23 cellular contexts compared by ENCODE assay signal in genomic region chr22:17985606-17986005, GRCh38. TPM values are rescaled to one million over a fixed set of nuclear protein-coding genes. Genes with fewer than 3 reads are reported as not detected.
DNase-seq lines count a peak whose midpoint lies in the region; ATAC-seq, FAIRE-seq and TF ChIP-seq lines count a peak whose summit lies in the region.
"Had no signal": no experiment of that assay in that cellular context is flagged by ENCODE, and none has a peak within 500 bp of the region (broad histone marks: within the 10 kb centered on the region; RNA-seq: fewer than 3 reads in every experiment).

No MANE protein-coding gene starts in this region.

- BruUV-seq in endothelial cell of umbilical vein (replicated peaks; lab: Mats Ljungman, UMichigan) = no TSS peak

- no peak overlapping the region for H2AFZ ChIP-seq in endothelial cell of umbilical vein (ENCODE audit: low read depth, low read length)

- peaks cover 66% of the 10 kb centered on the region for H3K79me2 ChIP-seq in endothelial cell of umbilical vein (ENCODE audit: control insufficient read depth, insufficient read depth, low read length)

- H3K9me3 Mint-ChIP-seq in activated CD8-positive, alpha-beta T cell treated with anti-CD3 and anti-CD28 coated beads for 36 hours = no peaks in the 10 kb centered on the region
- no peaks in the 10 kb centered on the region for H3K9me3 Mint-ChIP-seq in activated CD8-positive, alpha-beta T cell treated with anti-CD3 and anti-CD28 coated beads, Interleukin-2, amount 10 ng/mL, durations not matched to agents 7 days and 5 days (ENCODE audit: insufficient read depth)
- no peaks in the 10 kb centered on the region for H3K9me3 Mint-ChIP-seq in stimulated activated effector memory CD8-positive, alpha-beta T cell treated with anti-CD3 and anti-CD28 coated beads, Interleukin-12 subunit alpha, Interleukin-12 subunit beta, amount 100 ng/mL, for 72 hours

- dilution Hi-C loops in endothelial cell of umbilical vein (cut with MboI; ENCODE audit: extremely low pct_ligation_motif_present, low sequenced_read_pairs) = no loop called here

- POLR2A ChIA-PET in activated CD8-positive, alpha-beta T cell treated with anti-CD3 and anti-CD28 coated beads for 36 hours (lab: Charles Lee) = no interaction called here
- POLR2A ChIA-PET in activated CD8-positive, alpha-beta T cell treated with anti-CD3 and anti-CD28 coated beads, Interleukin-2, amount 10 ng/mL, durations not matched to agents 7 days and 5 days (lab: Charles Lee) = no interaction called here
- POLR2A ChIA-PET in endothelial cell of umbilical vein (lab: Charles Lee) = no interaction called here

- H3K27ac ChIP-seq in endothelial cell of umbilical vein (ENCODE audit: insufficient read depth, low read depth, low read length) = no peak overlapping the region
- H3K27ac ChIP-seq: coronary artery, vagina had no signal

- no peak overlapping the region for H3K4me3 Mint-ChIP-seq in activated CD8-positive, alpha-beta T cell treated with anti-CD3 and anti-CD28 coated beads for 36 hours
- no peak overlapping the region for H3K4me3 Mint-ChIP-seq in activated CD8-positive, alpha-beta T cell treated with anti-CD3 and anti-CD28 coated beads, Interleukin-2, amount 10 ng/mL, durations not matched to agents 7 days and 5 days
- no peak overlapping the region for H3K4me3 Mint-ChIP-seq in stimulated activated effector memory CD8-positive, alpha-beta T cell treated with anti-CD3 and anti-CD28 coated beads, Interleukin-12 subunit alpha, Interleukin-12 subunit beta, amount 100 ng/mL, for 72 hours
- H3K4me3 Mint-ChIP-seq: activated naive CD8-positive, alpha-beta T cell had no signal

- H3K4me1 ChIP-seq in endothelial cell of umbilical vein (ENCODE audit: control insufficient read depth, extremely low read depth, insufficient read depth, low read length) = peaks cover 14% of the 10 kb centered on the region

- TF ChIP-seq CTCF in activated CD8-positive, alpha-beta T cell treated with anti-CD3 and anti-CD28 coated beads for 36 hours (IDR thresholded peaks at IDR 0.05) = no peak
- TF ChIP-seq CTCF in endothelial cell of umbilical vein (IDR thresholded peaks at IDR 0.05; ENCODE audit: extremely low read depth in 1 of 2, insufficient read depth in 1 of 2, low read depth in 1 of 2, low read length in 2 of 2) = no peak

- DNase-seq in activated CD8-positive, alpha-beta T cell treated with anti-CD3 and anti-CD28 coated beads for 36 hours = no peak
- DNase-seq in activated CD8-positive, alpha-beta T cell treated with anti-CD3 and anti-CD28 coated beads, Interleukin-2, amount 10 ng/mL, durations not matched to agents 7 days and 5 days = no peak
- peak; percentile 46 to 66 for DNase-seq in NCI-H526 (lab: John Stamatoyannopoulos, UW)
- DNase-seq in endothelial cell of umbilical vein (ENCODE audit: low read depth, low spot score) = no peak
- DNase-seq in stimulated activated effector memory CD8-positive, alpha-beta T cell treated with anti-CD3 and anti-CD28 coated beads, Interleukin-12 subunit alpha, Interleukin-12 subunit beta, amount 100 ng/mL, for 72 hours (ENCODE audit: low spot score in 2 of 2) = no peak
- no peak for DNase-seq in pons (ENCODE audit: low spot score)
- no peak for DNase-seq in DMS53 treated with DMSO at 0.1 percent for 48 hours (lab: John Stamatoyannopoulos, UW; ENCODE audit: unreplicated experiment)
- DNase-seq: activated CD4-positive, alpha-beta T cell treated with anti-CD3 and anti-CD28 coated beads for 48 hours; brain microvascular endothelial cell; DMS153; GF-D8; kidney glomerular epithelial cell; MG63; NCI-H146; NCI-H2227 treated with DMSO at 0.1 percent for 48 hours; NCI-H774; SHP77 treated with DMSO at 0.1 percent for 48 hours had no signal

- peaks cover 7% of the 10 kb centered on the region for H4K20me1 ChIP-seq in endothelial cell of umbilical vein (replicated peaks; ENCODE audit: control insufficient read depth, extremely low read depth, insufficient read depth, low read length)

- H3K9ac ChIP-seq in endothelial cell of umbilical vein (replicated peaks; ENCODE audit: extremely low read depth, insufficient read depth, low read length) = no peak overlapping the region

- no peaks in the 10 kb centered on the region for H3K27me3 Mint-ChIP-seq in activated CD8-positive, alpha-beta T cell treated with anti-CD3 and anti-CD28 coated beads for 36 hours
- H3K27me3 Mint-ChIP-seq in activated CD8-positive, alpha-beta T cell treated with anti-CD3 and anti-CD28 coated beads, Interleukin-2, amount 10 ng/mL, durations not matched to agents 7 days and 5 days (ENCODE audit: low read depth) = no peaks in the 10 kb centered on the region
- H3K27me3 Mint-ChIP-seq: activated naive CD8-positive, alpha-beta T cell had no signal

- no peaks in the 10 kb centered on the region for H3K27me3 ChIP-seq in endothelial cell of umbilical vein (ENCODE audit: control insufficient read depth in 2 of 2, insufficient read depth in 2 of 2, low read length in 2 of 2)
- H3K27me3 ChIP-seq: brain microvascular endothelial cell, MG63, vagina had no signal

- H3K9me3 ChIP-seq in endothelial cell of umbilical vein (replicated peaks; ENCODE audit: control insufficient read depth, insufficient read depth, low read length) = no peaks in the 10 kb centered on the region
- H3K9me3 ChIP-seq: MG63, vagina had no signal

- no peaks in the 10 kb centered on the region for H3K9me1 ChIP-seq in endothelial cell of umbilical vein (replicated peaks; ENCODE audit: control insufficient read depth, extremely low read depth, insufficient read depth, low read length)

- FAIRE-seq in endothelial cell of umbilical vein (lab: Jason Lieb, UNC) = peak; percentile 33
- FAIRE-seq: H54 had no signal

- intact Hi-C loops in activated CD8-positive, alpha-beta T cell treated with anti-CD3 and anti-CD28 coated beads for 36 hours (cut with micrococcal nuclease) = no loop called here
- intact Hi-C loops in endothelial cell of umbilical vein (cut with micrococcal nuclease) = no loop called here

- CTCF ChIA-PET in activated CD8-positive, alpha-beta T cell treated with anti-CD3 and anti-CD28 coated beads for 36 hours (lab: Charles Lee) = no interaction called here
- CTCF ChIA-PET in activated CD8-positive, alpha-beta T cell treated with anti-CD3 and anti-CD28 coated beads, Interleukin-2, amount 10 ng/mL, durations not matched to agents 7 days and 5 days (lab: Charles Lee) = no interaction called here
- CTCF ChIA-PET in endothelial cell of umbilical vein (lab: Charles Lee) = no interaction called here

- no peak overlapping the region for H3K4me2 ChIP-seq in endothelial cell of umbilical vein (ENCODE audit: insufficient read depth, low read length)

- H3K4me1 Mint-ChIP-seq in activated CD8-positive, alpha-beta T cell treated with anti-CD3 and anti-CD28 coated beads for 36 hours (ENCODE audit: low read depth) = peaks cover 26% of the 10 kb centered on the region
- peaks cover 35% of the 10 kb centered on the region for H3K4me1 Mint-ChIP-seq in activated CD8-positive, alpha-beta T cell treated with anti-CD3 and anti-CD28 coated beads, Interleukin-2, amount 10 ng/mL, durations not matched to agents 7 days and 5 days (ENCODE audit: low read depth)
- peaks cover 63% of the 10 kb centered on the region for H3K4me1 Mint-ChIP-seq in stimulated activated effector memory CD8-positive, alpha-beta T cell treated with anti-CD3 and anti-CD28 coated beads, Interleukin-12 subunit alpha, Interleukin-12 subunit beta, amount 100 ng/mL, for 72 hours

- H3K36me3 ChIP-seq in endothelial cell of umbilical vein (ENCODE audit: control insufficient read depth in 2 of 2, extremely low read depth in 1 of 2, insufficient read depth in 2 of 2, low read length in 2 of 2) = no peaks in the 10 kb centered on the region
- H3K36me3 ChIP-seq: brain microvascular endothelial cell, vagina had no signal

- no peak for ATAC-seq in activated CD8-positive, alpha-beta T cell treated with anti-CD3 and anti-CD28 coated beads for 36 hours
- ATAC-seq in activated CD8-positive, alpha-beta T cell treated with anti-CD3 and anti-CD28 coated beads, Interleukin-2, amount 10 ng/mL, durations not matched to agents 7 days and 5 days = no peak
- ATAC-seq in stimulated activated effector memory CD8-positive, alpha-beta T cell treated with anti-CD3 and anti-CD28 coated beads, Interleukin-12 subunit alpha, Interleukin-12 subunit beta, amount 100 ng/mL, for 72 hours = no peak
- no peak for ATAC-seq in GM18505 (IDR thresholded peaks at IDR 0.05; ENCODE audit: unreplicated experiment)

- H3K27ac Mint-ChIP-seq in activated CD8-positive, alpha-beta T cell treated with anti-CD3 and anti-CD28 coated beads for 36 hours = peak overlapping the region; percentile 18
- H3K27ac Mint-ChIP-seq in activated CD8-positive, alpha-beta T cell treated with anti-CD3 and anti-CD28 coated beads, Interleukin-2, amount 10 ng/mL, durations not matched to agents 7 days and 5 days = no peak overlapping the region
- H3K27ac Mint-ChIP-seq in stimulated activated effector memory CD8-positive, alpha-beta T cell treated with anti-CD3 and anti-CD28 coated beads, Interleukin-12 subunit alpha, Interleukin-12 subunit beta, amount 100 ng/mL, for 72 hours = peak overlapping the region; percentile 86
- H3K27ac Mint-ChIP-seq: activated naive CD8-positive, alpha-beta T cell had no signal

- no peak for TF ChIP-seq POLR2A in endothelial cell of umbilical vein (IDR thresholded peaks at IDR 0.05; ENCODE audit: low read depth, low read length)
- no peak for TF ChIP-seq POLR2A in GM18505 (IDR thresholded peaks at IDR 0.05; ENCODE audit: borderline replicate concordance, extremely low read depth, insufficient read depth, insufficient read length)

- no peak overlapping the region for H3K4me3 ChIP-seq in endothelial cell of umbilical vein (replicated peaks in 1 of 3; ENCODE audit: insufficient read depth in 1 of 3, low read depth in 1 of 3, low read length in 3 of 3)
- H3K4me3 ChIP-seq: coronary artery, lung, MG63, vagina had no signal

- H3K36me3 Mint-ChIP-seq in activated CD8-positive, alpha-beta T cell treated with anti-CD3 and anti-CD28 coated beads for 36 hours (ENCODE audit: low read depth) = no peaks in the 10 kb centered on the region
- no peaks in the 10 kb centered on the region for H3K36me3 Mint-ChIP-seq in activated CD8-positive, alpha-beta T cell treated with anti-CD3 and anti-CD28 coated beads, Interleukin-2, amount 10 ng/mL, durations not matched to agents 7 days and 5 days (ENCODE audit: low read depth)
- no peaks in the 10 kb centered on the region for H3K36me3 Mint-ChIP-seq in stimulated activated effector memory CD8-positive, alpha-beta T cell treated with anti-CD3 and anti-CD28 coated beads, Interleukin-12 subunit alpha, Interleukin-12 subunit beta, amount 100 ng/mL, for 72 hours
- H3K36me3 Mint-ChIP-seq: activated naive CD8-positive, alpha-beta T cell had no signal

RNA-seq across cellular contexts. Expression of gene MICAL3, which starts 38.8 kb away (rescaled TPM):
- 10 to 100 TPM; 31.6 to 32.4 TPM for total RNA-seq in activated CD8-positive, alpha-beta T cell treated with anti-CD3 and anti-CD28 coated beads for 36 hours
- 10 to 100 TPM; 26.4 to 29.7 TPM for total RNA-seq in activated CD8-positive, alpha-beta T cell treated with anti-CD3 and anti-CD28 coated beads, Interleukin-2, amount 10 ng/mL, durations not matched to agents 7 days and 5 days
- total RNA-seq in endothelial cell of umbilical vein = 63.4 and 63.7 TPM in 2 replicates
- polyA plus RNA-seq in endothelial cell of umbilical vein = 11.7 and 14.5 TPM in 2 replicates
- polyA plus RNA-seq in endothelial cell of umbilical vein (2011; cell fraction: cytosol; rRNA removed) = 12.0 and 13.6 TPM in 2 replicates
- 129 and 133 TPM in 2 replicates for polyA plus RNA-seq in endothelial cell of umbilical vein (2011; cell fraction: nucleus; rRNA removed)
- polyA plus RNA-seq in endothelial cell of umbilical vein (2012) = 29.6 and 31.0 TPM in 2 replicates
- 35.7 and 65.4 TPM in 2 replicates for polyA minus RNA-seq in endothelial cell of umbilical vein
- polyA minus RNA-seq in endothelial cell of umbilical vein (2011; cell fraction: cytosol; rRNA and poly(A)+ RNA removed) = 10.4 TPM
- polyA minus RNA-seq in endothelial cell of umbilical vein (2011; cell fraction: nucleus; rRNA and poly(A)+ RNA removed) = 69.6 and 76.0 TPM in 2 replicates

Comparison
In these comparisons a context has a peak if more than half of its experiments do, and no peak if none do; other contexts are left out.
1. DNase-seq: peak in NCI-H526 (2 of 2); none in activated CD8-positive, alpha-beta T cell treated with anti-CD3 and anti-CD28 coated beads for 36 hours (single experiment), activated CD8-positive, alpha-beta T cell treated with anti-CD3 and anti-CD28 coated beads, Interleukin-2, amount 10 ng/mL, durations not matched to agents 7 days and 5 days (single experiment), endothelial cell of umbilical vein (single experiment), stimulated activated effector memory CD8-positive, alpha-beta T cell treated with anti-CD3 and anti-CD28 coated beads, Interleukin-12 subunit alpha, Interleukin-12 subunit beta, amount 100 ng/mL, for 72 hours (0 of 2), pons (single experiment) and DMS53 treated with DMSO at 0.1 percent for 48 hours (single experiment).